ENCODE assay signal across 1 cellular context in genomic region chr2:219642064-219642444, GRCh38.
TF ChIP-seq lines count a peak whose summit lies in the region.

No MANE protein-coding gene starts in this region.

TF ChIP-seq in GM23338, 12 proteins besides CTCF, POLR2A, EP300 and RAD21 (continued from another document):
- TF ChIP-seq, protein P1, sequence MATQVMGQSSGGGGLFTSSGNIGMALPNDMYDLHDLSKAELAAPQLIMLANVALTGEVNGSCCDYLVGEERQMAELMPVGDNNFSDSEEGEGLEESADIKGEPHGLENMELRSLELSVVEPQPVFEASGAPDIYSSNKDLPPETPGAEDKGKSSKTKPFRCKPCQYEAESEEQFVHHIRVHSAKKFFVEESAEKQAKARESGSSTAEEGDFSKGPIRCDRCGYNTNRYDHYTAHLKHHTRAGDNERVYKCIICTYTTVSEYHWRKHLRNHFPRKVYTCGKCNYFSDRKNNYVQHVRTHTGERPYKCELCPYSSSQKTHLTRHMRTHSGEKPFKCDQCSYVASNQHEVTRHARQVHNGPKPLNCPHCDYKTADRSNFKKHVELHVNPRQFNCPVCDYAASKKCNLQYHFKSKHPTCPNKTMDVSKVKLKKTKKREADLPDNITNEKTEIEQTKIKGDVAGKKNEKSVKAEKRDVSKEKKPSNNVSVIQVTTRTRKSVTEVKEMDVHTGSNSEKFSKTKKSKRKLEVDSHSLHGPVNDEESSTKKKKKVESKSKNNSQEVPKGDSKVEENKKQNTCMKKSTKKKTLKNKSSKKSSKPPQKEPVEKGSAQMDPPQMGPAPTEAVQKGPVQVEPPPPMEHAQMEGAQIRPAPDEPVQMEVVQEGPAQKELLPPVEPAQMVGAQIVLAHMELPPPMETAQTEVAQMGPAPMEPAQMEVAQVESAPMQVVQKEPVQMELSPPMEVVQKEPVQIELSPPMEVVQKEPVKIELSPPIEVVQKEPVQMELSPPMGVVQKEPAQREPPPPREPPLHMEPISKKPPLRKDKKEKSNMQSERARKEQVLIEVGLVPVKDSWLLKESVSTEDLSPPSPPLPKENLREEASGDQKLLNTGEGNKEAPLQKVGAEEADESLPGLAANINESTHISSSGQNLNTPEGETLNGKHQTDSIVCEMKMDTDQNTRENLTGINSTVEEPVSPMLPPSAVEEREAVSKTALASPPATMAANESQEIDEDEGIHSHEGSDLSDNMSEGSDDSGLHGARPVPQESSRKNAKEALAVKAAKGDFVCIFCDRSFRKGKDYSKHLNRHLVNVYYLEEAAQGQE (IDR thresholded peaks at IDR 0.05; ENCODE audit: unreplicated experiment) = no peak
- no peak for TF ChIP-seq EZH2phosphoT487 (IDR thresholded peaks at IDR 0.05; ENCODE audit: unreplicated experiment)
